ENCODE assay signal across 8 cellular contexts in genomic region chr3:125732176-125732575, GRCh38.
A peak's percentile ranks its signal among the peaks of the same experiment; 100 is the strongest.
DNase-seq lines count a peak whose midpoint lies in the region; FAIRE-seq and TF ChIP-seq lines count a peak whose summit lies in the region.
"Not testable (repeated sequence)": the region's sequence is repeated elsewhere in the genome, so short reads cannot be mapped to it uniquely, and the experiment has no call there.

No MANE protein-coding gene starts in this region.

- H3K4me2 ChIP-seq in astrocyte (ENCODE audit: low read length) (peak overlapping the region; percentile 51), osteoblast (ENCODE audit: insufficient read depth, low read length) (peak overlapping the region; percentile 30)

- not testable (repeated sequence) for H3K36me3 ChIP-seq in MG63; astrocyte (ENCODE audit: insufficient read depth, low read length); osteoblast (ENCODE audit: insufficient read depth, low read length)

- peak overlapping the region; percentile 51 for H3K4me3 Mint-ChIP-seq in HFFc6
- H3K4me3 Mint-ChIP-seq in astrocyte (ENCODE audit: unreplicated experiment): not testable (repeated sequence)

- not testable (repeated sequence) for H3K4me1 ChIP-seq in astrocyte (ENCODE audit: insufficient read depth, low read length); osteoblast (ENCODE audit: insufficient read depth, low read length)

- H3K27ac ChIP-seq in astrocyte (ENCODE audit: low read depth, low read length): not testable (repeated sequence)
- peak overlapping the region; percentile 50 for H3K27ac ChIP-seq in osteoblast (ENCODE audit: low read depth, low read length)

- TF ChIP-seq CTCF in HFFc6 (IDR thresholded peaks at IDR 0.05); astrocyte (IDR thresholded peaks at IDR 0.05; ENCODE audit: insufficient read depth, low read depth, low read length); choroid plexus epithelial cell (conservative IDR thresholded peaks at IDR 0.05; ENCODE audit: low read depth, low read length); fibroblast of the aortic adventitia (IDR thresholded peaks at IDR 0.05; ENCODE audit: insufficient read depth, low read length); osteoblast (IDR thresholded peaks at IDR 0.05; ENCODE audit: extremely low read depth, low read depth, low read length): not testable (repeated sequence)

- H3K79me2 ChIP-seq in astrocyte (ENCODE audit: insufficient read depth, low read length); osteoblast (ENCODE audit: insufficient read depth, low read length): not testable (repeated sequence)

- not testable (repeated sequence) for H2AFZ ChIP-seq in astrocyte (ENCODE audit: low read depth, low read length); osteoblast (ENCODE audit: low read length)

- not testable (repeated sequence) for H3K27me3 ChIP-seq in MG63; astrocyte (ENCODE audit: insufficient read depth, low read length); osteoblast (ENCODE audit: insufficient read depth, low read length)

- H3K9ac ChIP-seq in astrocyte (ENCODE audit: low read length): not testable (repeated sequence)

- peaks cover 20% of the 10 kb centered on the region for H3K27me3 Mint-ChIP-seq in HFFc6 (ENCODE audit: insufficient read depth)
- not testable (repeated sequence) for H3K27me3 Mint-ChIP-seq in astrocyte (ENCODE audit: low read depth, unreplicated experiment)

- not testable (repeated sequence) for H4K20me1 ChIP-seq in astrocyte (ENCODE audit: insufficient read depth, low read length); osteoblast (ENCODE audit: insufficient read depth, low read length)

- H3K36me3 Mint-ChIP-seq in HFFc6 (ENCODE audit: low read depth); astrocyte (ENCODE audit: low read depth, unreplicated experiment): not testable (repeated sequence)

- peaks cover 19% of the 10 kb centered on the region for H3K4me1 Mint-ChIP-seq in HFFc6 (ENCODE audit: low read depth)
- H3K4me1 Mint-ChIP-seq in astrocyte (ENCODE audit: low read depth, unreplicated experiment): not testable (repeated sequence)

- H3K27ac Mint-ChIP-seq in HFFc6: peak overlapping the region; percentile 79
- peak overlapping the region; percentile 48 for H3K27ac Mint-ChIP-seq in astrocyte (ENCODE audit: unreplicated experiment)

- H3K9me3 ChIP-seq in MG63; astrocyte (ENCODE audit: insufficient read depth, low read depth, low read length); osteoblast (ENCODE audit: low read depth, low read length): not testable (repeated sequence)

- H3K4me3 ChIP-seq in MG63; astrocyte (ENCODE audit: insufficient read depth, low read depth, low read length); choroid plexus epithelial cell (ENCODE audit: low read depth, low read length); fibroblast of the aortic adventitia (ENCODE audit: low read depth, low read length); osteoblast (ENCODE audit: insufficient read depth, low read length): not testable (repeated sequence)

- DNase-seq in A172 (ENCODE audit: low spot score): peak; percentile 48
- DNase-seq in EL: peak; percentile 91
- DNase-seq in HFFc6: peak; percentile 96
- DNase-seq in MG63: peak; percentile 92
- peak; percentile 80 for DNase-seq in astrocyte (ENCODE audit: low read depth)
- DNase-seq in choroid plexus epithelial cell (ENCODE audit: low read depth): peak; percentile 3
- peak; percentile 75 for DNase-seq in fibroblast of the aortic adventitia (ENCODE audit: low read depth)
- DNase-seq in osteoblast (ENCODE audit: insufficient read length, low spot score, missing footprints): not testable (repeated sequence)

- H3K9me3 Mint-ChIP-seq in HFFc6; astrocyte (ENCODE audit: unreplicated experiment): not testable (repeated sequence)

- FAIRE-seq in astrocyte (lab: Jason Lieb, UNC): not testable (repeated sequence)
